In genomic region chr1:201466492-201466891, GRCh38 we compare ENCODE assay signal across 11 cellular contexts. TPM values are rescaled to one million over a fixed set of nuclear protein-coding genes. Genes with fewer than 3 reads are reported as not detected.
DNase-seq lines count a peak whose midpoint lies in the region; FAIRE-seq and TF ChIP-seq lines count a peak whose summit lies in the region.
"Had no signal": no experiment of that assay in that cellular context is flagged by ENCODE, and none has a peak within 500 bp of the region (broad histone marks: within the 10 kb centered on the region; RNA-seq: fewer than 3 reads in every experiment).

No MANE protein-coding gene starts in this region.

- peak overlapping the region; percentile 70 for H3K27ac ChIP-seq in caudate nucleus (ENCODE audit: low read depth, low read length)
- H3K27ac ChIP-seq in mesodermal cell (ENCODE audit: low read depth, low read length, severe bottlenecking) = no peak overlapping the region
- H3K27ac ChIP-seq in tibial nerve = peak overlapping the region; percentile 95 to 100 (median 96)

- H3K27me3 Mint-ChIP-seq in T-helper 2 cell treated with Interferon-gamma antibody and Interleukin-4, amounts not matched to agents 5 μg/mL and 100 μg/mL, for 36 hours (ENCODE audit: low read depth) = peaks cover 16% of the 10 kb centered on the region

- H3K9me3 ChIP-seq in mesodermal cell (ENCODE audit: control insufficient read depth, low read length) = no peaks in the 10 kb centered on the region
- H3K9me3 ChIP-seq in tibial nerve = no peaks in the 10 kb centered on the region

- TF ChIP-seq CTCF in tibial nerve (IDR thresholded peaks at IDR 0.05) = no peak

- no peak for DNase-seq in T-helper 2 cell treated with Interferon-gamma antibody and Interleukin-4, amounts not matched to agents 5 μg/mL and 100 μg/mL, for 36 hours (ENCODE audit: low spot score)
- DNase-seq in T-helper 2 cell = no peak
- DNase-seq in caudate nucleus (lab: John Stamatoyannopoulos, UW) = no peak
- no peak for DNase-seq in tibial nerve (ENCODE audit: low spot score in 2 of 2)
- DNase-seq in NCI-H1105 treated with DMSO at 0.1 percent for 48 hours (lab: John Stamatoyannopoulos, UW) = no peak
- no peak for DNase-seq in NOMO-1 treated with dmso at 0.1 percent for 144 hours (lab: John Stamatoyannopoulos, UW; ENCODE audit: unreplicated experiment)
- DNase-seq in H54 (ENCODE audit: insufficient read length, low spot score) = no peak
- DNase-seq: ACHN, small intestine had no signal

- no peak overlapping the region for H3K27ac Mint-ChIP-seq in T-helper 2 cell treated with Interferon-gamma antibody and Interleukin-4, amounts not matched to agents 5 μg/mL and 100 μg/mL, for 36 hours

- 93% methylated on average over 2 of the region's 3 CpGs; no CpG with 5 or more reads in 1 of the 2 experiments for WGBS in mesodermal cell (ENCODE audit: insufficient coverage in 2 of 2), 2 experiments
- 23 to 46% methylated on average over 3 of the region's 3 CpGs for WGBS in tibial nerve, 2 donors

- no peak for TF ChIP-seq POLR2A in tibial nerve (IDR thresholded peaks at IDR 0.05)
- no peak for TF ChIP-seq POLR2A in H54 (IDR thresholded peaks at IDR 0.05; ENCODE audit: low read depth, low read length)

- peaks cover 18% of the 10 kb centered on the region for H3K36me3 Mint-ChIP-seq in T-helper 2 cell treated with Interferon-gamma antibody and Interleukin-4, amounts not matched to agents 5 μg/mL and 100 μg/mL, for 36 hours (ENCODE audit: low read depth)

- FAIRE-seq in H54 (lab: Jason Lieb, UNC) = no peak
- FAIRE-seq: K562, small intestine had no signal

- H3K4me1 Mint-ChIP-seq in T-helper 2 cell treated with Interferon-gamma antibody and Interleukin-4, amounts not matched to agents 5 μg/mL and 100 μg/mL, for 36 hours (ENCODE audit: low read depth) = peaks cover 11% of the 10 kb centered on the region

- H3K36me3 ChIP-seq in mesodermal cell (ENCODE audit: control insufficient read depth, insufficient read depth, low read length) (peaks cover 38% of the 10 kb centered on the region), tibial nerve (peaks cover 0 to 31% (median 4%) of the 10 kb centered on the region in 3 donors)

- H3K4me1 ChIP-seq in mesodermal cell (ENCODE audit: control insufficient read depth, insufficient read depth, low read length, poor library complexity, severe bottlenecking) = peaks cover 25% of the 10 kb centered on the region
- H3K4me1 ChIP-seq in tibial nerve = peaks cover 0 to 80% (median 47%) of the 10 kb centered on the region in 4 donors

- H3K9me3 Mint-ChIP-seq in T-helper 2 cell treated with Interferon-gamma antibody and Interleukin-4, amounts not matched to agents 5 μg/mL and 100 μg/mL, for 36 hours = no peaks in the 10 kb centered on the region

- H3K27me3 ChIP-seq in tibial nerve = no peaks in the 10 kb centered on the region

- H3K4me3 ChIP-seq in mesodermal cell (ENCODE audit: extremely low read depth, insufficient read depth, low read length, poor library complexity, severe bottlenecking) = peak overlapping the region; percentile 73
- peak overlapping the region; percentile 59 to 91 (median 80) for H3K4me3 ChIP-seq in tibial nerve
- H3K4me3 ChIP-seq: K562 had no signal

- peak overlapping the region; percentile 45 for H3K4me3 Mint-ChIP-seq in T-helper 2 cell treated with Interferon-gamma antibody and Interleukin-4, amounts not matched to agents 5 μg/mL and 100 μg/mL, for 36 hours

- TF ChIP-seq EP300 in tibial nerve (IDR thresholded peaks at IDR 0.05) = peak in 1 of 2 donors; percentile 14

RNA-seq across cellular contexts. Expression of gene PHLDA3, which starts 2.5 kb away (rescaled TPM):
- polyA plus RNA-seq in mesodermal cell (2013, experiment 1 of 2) = 71.4 TPM
- 50.9 TPM for polyA plus RNA-seq in mesodermal cell (2013, experiment 2 of 2)
- 100 to 1,000 TPM; 243 to 301 (median 271) TPM for total RNA-seq in tibial nerve
- polyA plus RNA-seq: K562 had no signal

RNA-seq across cellular contexts. Expression of gene CSRP1, which starts 40.4 kb away (rescaled TPM):
- 73.2 TPM for polyA plus RNA-seq in mesodermal cell (2013, experiment 1 of 2)
- 56.8 TPM for polyA plus RNA-seq in mesodermal cell (2013, experiment 2 of 2)
- total RNA-seq in tibial nerve = 1,000 to 10,000 TPM in 3 of 4 donors, 100 to 1,000 TPM in 1; 548 to 1,751 (median 1,444) TPM

RNA-seq across cellular contexts. Expression of gene TNNI1, which starts 45.0 kb away (rescaled TPM):
- polyA plus RNA-seq in mesodermal cell (2013, experiment 1 of 2) = 19.4 TPM
- 25.0 TPM for polyA plus RNA-seq in mesodermal cell (2013, experiment 2 of 2)
- total RNA-seq in tibial nerve = 1 to 10 TPM in 1 of 4 donors, under 1 TPM in 1, not detected in 2; under 0.01 to 3.5 TPM
- total RNA-seq: K562 had no signal
- polyA plus RNA-seq: K562 had no signal
